In genomic region chr7:90777075-90777864, GRCh38 we compare ENCODE assay signal across 9 cellular contexts.
A peak's percentile ranks its signal among the peaks of the same experiment; 100 is the strongest.
DNase-seq lines count a peak whose midpoint lies in the region; ATAC-seq and TF ChIP-seq lines count a peak whose summit lies in the region.
"Had no signal": no experiment of that assay in that cellular context is flagged by ENCODE, and none has a peak within 500 bp of the region (broad histone marks: within the 10 kb centered on the region; RNA-seq: fewer than 3 reads in every experiment).

No MANE protein-coding gene starts in this region.

- H3K4me1 ChIP-seq in MM.1S (ENCODE audit: low read length), result peaks cover 52% of the 10 kb centered on the region

- H3K9me2 ChIP-seq in MM.1S (replicated peaks; ENCODE audit: insufficient read depth, low read length), result no peaks in the 10 kb centered on the region

- peak overlapping the region; percentile 53 for H3K4me2 ChIP-seq in MM.1S (ENCODE audit: low read depth, low read length)

- intact Hi-C loops in sciatic nerve (cut with DNase I), result no loop called here

- no peak overlapping the region for H2AFZ ChIP-seq in MM.1S (ENCODE audit: low read length)

- TF ChIP-seq CTCF in MM.1S (IDR thresholded peaks at IDR 0.05; ENCODE audit: low read length), result no peak

- H3K79me2 ChIP-seq in MM.1S (ENCODE audit: low read length), result peaks cover 82% of the 10 kb centered on the region

- peak overlapping the region; percentile 17 for H3K4me3 ChIP-seq in MM.1S (ENCODE audit: low read length)

- ATAC-seq in GM19035 (IDR thresholded peaks at IDR 0.05; ENCODE audit: unreplicated experiment), result peak; percentile 93
- ATAC-seq in HG02759 (IDR thresholded peaks at IDR 0.05; ENCODE audit: unreplicated experiment), result peak; percentile 86
- peak; percentile 87 for ATAC-seq in sciatic nerve

- no peaks in the 10 kb centered on the region for H3K9me3 ChIP-seq in MM.1S (replicated peaks; ENCODE audit: insufficient read depth, low read length)

- H3K27ac ChIP-seq in MM.1S (ENCODE audit: low read length), result peak overlapping the region; percentile 75

- peaks cover 31% of the 10 kb centered on the region for H3F3A ChIP-seq in MM.1S (ENCODE audit: insufficient read depth, low read length)

- peaks cover 4% of the 10 kb centered on the region; the same call in 1 of the 2 replicates for H3K36me3 ChIP-seq in MM.1S (replicated peaks; ENCODE audit: insufficient read depth, low read length)

- peak overlapping the region; percentile 22; the same call in 1 of the 2 replicates for H3K9ac ChIP-seq in MM.1S (ENCODE audit: low read length)

- H4K20me1 ChIP-seq in MM.1S (ENCODE audit: insufficient read depth, low read length), result 0 out of 2 replicates have a peak, but pooled peaks cover 3% of the 10 kb centered on the region

- H3K27me3 ChIP-seq in MM.1S (replicated peaks; ENCODE audit: insufficient read depth, low read length), result no peaks in the 10 kb centered on the region

- DNase-seq in MM.1S, result peak; percentile 49
- DNase-seq in sciatic nerve (ENCODE audit: low spot score), result no peak
- no peak for DNase-seq in Ammon's horn (ENCODE audit: low spot score)
- no peak for DNase-seq in SW 1271 (lab: John Stamatoyannopoulos, UW)
- no peak for DNase-seq in GF-D8 (lab: John Stamatoyannopoulos, UW)
- DNase-seq in SK-N-DZ (ENCODE audit: low spot score), result no peak
- DNase-seq: KBM-7 had no signal
